Comparison of ENCODE assay signal across 14 cellular contexts in genomic region chr1:118291686-118292085, GRCh38.
"Had no signal": no experiment of that assay in that cellular context is flagged by ENCODE, and none has a peak within 500 bp of the region (broad histone marks: within the 10 kb centered on the region; RNA-seq: fewer than 3 reads in every experiment).

No MANE protein-coding gene starts in this region.

- H3K27me3 ChIP-seq: dorsolateral prefrontal cortex, neutrophil, stomach, testis, upper lobe of right lung had no signal

- ATAC-seq: activated CD4-positive, alpha-beta T cell treated with anti-CD3 and anti-CD28 coated beads for 36 hours; left colon; upper lobe of right lung had no signal

- H3K4me3 ChIP-seq: dorsolateral prefrontal cortex, stomach, testis, upper lobe of right lung had no signal

- H3K4me1 Mint-ChIP-seq: activated CD4-positive, alpha-beta T cell treated with anti-CD3 and anti-CD28 coated beads for 36 hours; naive B cell had no signal

- H3K27me3 Mint-ChIP-seq: activated CD4-positive, alpha-beta memory T cell treated with anti-CD3 and anti-CD28 coated beads for 36 hours; activated CD4-positive, alpha-beta T cell treated with anti-CD3 and anti-CD28 coated beads for 36 hours; activated T-cell treated with anti-CD3 and anti-CD28 coated beads, Interleukin-2, amount 50 U/mL, for 24 hours; naive B cell had no signal

- H3K4me3 Mint-ChIP-seq: activated CD4-positive, alpha-beta memory T cell treated with anti-CD3 and anti-CD28 coated beads for 36 hours; activated CD4-positive, alpha-beta T cell treated with anti-CD3 and anti-CD28 coated beads for 36 hours; activated T-cell treated with anti-CD3 and anti-CD28 coated beads, Interleukin-2, amount 50 U/mL, for 24 hours; naive B cell had no signal

- H3K9me3 Mint-ChIP-seq: activated CD4-positive, alpha-beta memory T cell treated with anti-CD3 and anti-CD28 coated beads for 36 hours; activated T-cell treated with anti-CD3 and anti-CD28 coated beads, Interleukin-2, amount 50 U/mL, for 24 hours had no signal

- H3K36me3 Mint-ChIP-seq: activated CD4-positive, alpha-beta memory T cell treated with anti-CD3 and anti-CD28 coated beads for 36 hours; naive B cell had no signal

- H3K4me1 ChIP-seq: stomach, testis had no signal

- H3K27ac ChIP-seq: dorsolateral prefrontal cortex, neutrophil, stomach, testis, upper lobe of right lung had no signal

- H3K9me3 ChIP-seq: neutrophil, stomach, testis, upper lobe of right lung had no signal

- DNase-seq: activated CD4-positive, alpha-beta memory T cell treated with anti-CD3 and anti-CD28 coated beads for 36 hours; activated CD4-positive, alpha-beta T cell treated with anti-CD3 and anti-CD28 coated beads for 36 hours; activated naive CD4-positive, alpha-beta T cell treated with anti-CD3 and anti-CD28 coated beads, Interleukin-2, amount 50 U/mL, for 16 hours; activated T-cell treated with anti-CD3 and anti-CD28 coated beads, Interleukin-2, amount 50 U/mL, for 24 hours; dorsolateral prefrontal cortex; left colon; naive B cell; stimulated activated CD4-positive, alpha-beta T cell treated with anti-CD3 and anti-CD28 coated beads, Interleukin-12 subunit alpha, Interleukin-12 subunit beta, amount 100 ng/mL, for 4 hours; stimulated activated CD4-positive, alpha-beta T cell treated with anti-CD3 and anti-CD28 coated beads, Interleukin-2, amount 100 ng/mL, for 24 hours; stomach; T-helper 2 cell; testis; upper lobe of right lung had no signal

- H3K36me3 ChIP-seq: neutrophil, stomach, upper lobe of right lung had no signal

- H3K27ac Mint-ChIP-seq: activated CD4-positive, alpha-beta memory T cell treated with anti-CD3 and anti-CD28 coated beads for 36 hours; activated CD4-positive, alpha-beta T cell treated with anti-CD3 and anti-CD28 coated beads for 36 hours; activated T-cell treated with anti-CD3 and anti-CD28 coated beads, Interleukin-2, amount 50 U/mL, for 24 hours; naive B cell had no signal
